9 cellular contexts compared by ENCODE assay signal in genomic region chr4:8403173-8403753, GRCh38. TPM values are rescaled to one million over a fixed set of nuclear protein-coding genes. Genes with fewer than 3 reads are reported as not detected.
DNase-seq lines count a peak whose midpoint lies in the region; ATAC-seq and TF ChIP-seq lines count a peak whose summit lies in the region.
"Had no signal": no experiment of that assay in that cellular context is flagged by ENCODE, and none has a peak within 500 bp of the region (broad histone marks: within the 10 kb centered on the region; RNA-seq: fewer than 3 reads in every experiment).

No MANE protein-coding gene starts in this region.

- H3K4me1 ChIP-seq in PC-3 (ENCODE audit: insufficient read depth, low read length) (no peaks in the 10 kb centered on the region), foreskin keratinocyte (no peaks in the 10 kb centered on the region), upper lobe of right lung (peaks cover 12% of the 10 kb centered on the region)

- H3K9me3 ChIP-seq in PC-3 (ENCODE audit: low read length) = no peaks in the 10 kb centered on the region
- no peaks in the 10 kb centered on the region for H3K9me3 ChIP-seq in upper lobe of right lung

- H3K36me3 ChIP-seq in PC-3 (ENCODE audit: low read depth, low read length) (no peaks in the 10 kb centered on the region), upper lobe of right lung (peaks cover 30% of the 10 kb centered on the region)

- no peak overlapping the region for H2AFZ ChIP-seq in PC-3 (ENCODE audit: low read length)

- H3K27me3 ChIP-seq in PC-3 (ENCODE audit: low read length) (no peaks in the 10 kb centered on the region), foreskin keratinocyte (no peaks in the 10 kb centered on the region), upper lobe of right lung (no peaks in the 10 kb centered on the region)

- H3K9me2 ChIP-seq in PC-3 (replicated peaks; ENCODE audit: low read length) = no peaks in the 10 kb centered on the region

- H3K9ac ChIP-seq in PC-3 (ENCODE audit: low read length) = no peak overlapping the region

- H3K27ac ChIP-seq in PC-3 (ENCODE audit: low read length) = no peak overlapping the region
- H3K27ac ChIP-seq in foreskin keratinocyte = no peak overlapping the region
- no peak overlapping the region for H3K27ac ChIP-seq in upper lobe of right lung
- H3K27ac ChIP-seq: SK-N-MC had no signal

- intact Hi-C loops in PC-3 (cut with micrococcal nuclease) (loop anchor here (1.0 kb wide), 2 partner anchors 136 to 161 kb away; no protein-coding TSS in a partner anchor), upper lobe of right lung (cut with DNase I) (no loop called here)

- H3K4me3 ChIP-seq in PC-3 (ENCODE audit: low read length) (no peak overlapping the region), upper lobe of right lung (no peak overlapping the region)
- H3K4me3 ChIP-seq: SK-N-MC had no signal

- BruUV-seq in PC-3 (replicated peaks; lab: Mats Ljungman, UMichigan) = no TSS peak

- no peak overlapping the region for H3K4me2 ChIP-seq in PC-3 (ENCODE audit: low read length)

- DNase-seq in CMK (ENCODE audit: low read depth) = peak; percentile 42
- DNase-seq in HPDE6-E6E7 (ENCODE audit: extremely low spot score) = peak; percentile 86
- DNase-seq in PC-3 = peak; percentile 80
- peak; percentile 82 for DNase-seq in activated effector memory CD4-positive, alpha-beta T cell treated with anti-CD3 and anti-CD28 coated beads, Interleukin-2, amount 50 U/mL, for 16 hours
- peak; percentile 11 to 45 for DNase-seq in foreskin keratinocyte
- peak in 50 of 56 donors; percentile 7 to 87 (median 62) for DNase-seq in nucleus accumbens (lab: John Stamatoyannopoulos, UW)
- DNase-seq in upper lobe of right lung = peak; percentile 89

- no peaks in the 10 kb centered on the region for H3K79me2 ChIP-seq in PC-3 (ENCODE audit: low read length)

- POLR2A ChIA-PET in PC-3 (lab: Charles Lee; ENCODE audit: unreplicated experiment) = no interaction called here

- no peaks in the 10 kb centered on the region for H4K20me1 ChIP-seq in PC-3 (ENCODE audit: low read length)

- H3F3A ChIP-seq in PC-3 (ENCODE audit: low read length, unreplicated experiment) = no peaks in the 10 kb centered on the region

- ATAC-seq in PC-3 (peak; percentile 83), foreskin keratinocyte (peak; percentile 83), upper lobe of right lung (peak; percentile 91), HG03095 (IDR thresholded peaks at IDR 0.05; ENCODE audit: unreplicated experiment) (no peak)

- peak; percentile 90 for TF ChIP-seq CTCF in PC-3 (conservative IDR thresholded peaks at IDR 0.05; ENCODE audit: low read depth, low read length)
- TF ChIP-seq CTCF in foreskin keratinocyte (conservative IDR thresholded peaks at IDR 0.05) = peak; percentile 97
- TF ChIP-seq CTCF in upper lobe of right lung (IDR thresholded peaks at IDR 0.05) = peak; percentile 91

- CTCF ChIA-PET in PC-3 (lab: Charles Lee) = interaction anchor here (1.0 kb wide), 1 partner anchor 10 kb away, joined by 4 read pairs; no protein-coding TSS in a partner anchor

RNA-seq across cellular contexts. Expression of gene ACOX3, which starts 37.3 kb away (rescaled TPM):
- 12.2 and 13.0 TPM in 2 replicates for total RNA-seq in PC-3 (2014; rRNA removed)
- 11.5 and 17.8 TPM in 2 replicates for total RNA-seq in foreskin keratinocyte
- 10.4 and 12.9 TPM in 2 replicates for polyA plus RNA-seq in foreskin keratinocyte
- 21.6 TPM for total RNA-seq in upper lobe of right lung

RNA-seq across cellular contexts. Expression of gene TRMT44, which starts 37.3 kb away (rescaled TPM):
- total RNA-seq in PC-3 (2014; rRNA removed) (13.3 and 15.3 TPM in 2 replicates), foreskin keratinocyte (12.1 and 12.9 TPM in 2 replicates), upper lobe of right lung (24.2 TPM)
- 7.1 and 7.4 TPM in 2 replicates for polyA plus RNA-seq in foreskin keratinocyte

Comparison
In these comparisons a context has a peak if more than half of its experiments do, and no peak if none do; other contexts are left out.
1. DNase-seq: peak in every context shown above with its lines; median percentile 89 in upper lobe of right lung; 86 in HPDE6-E6E7; 82 in activated effector memory CD4-positive, alpha-beta T cell treated with anti-CD3 and anti-CD28 coated beads, Interleukin-2, amount 50 U/mL, for 16 hours; 80 in PC-3; 62 in nucleus accumbens; 42 in CMK; 28 in foreskin keratinocyte.